In the genomic region with DNA sequence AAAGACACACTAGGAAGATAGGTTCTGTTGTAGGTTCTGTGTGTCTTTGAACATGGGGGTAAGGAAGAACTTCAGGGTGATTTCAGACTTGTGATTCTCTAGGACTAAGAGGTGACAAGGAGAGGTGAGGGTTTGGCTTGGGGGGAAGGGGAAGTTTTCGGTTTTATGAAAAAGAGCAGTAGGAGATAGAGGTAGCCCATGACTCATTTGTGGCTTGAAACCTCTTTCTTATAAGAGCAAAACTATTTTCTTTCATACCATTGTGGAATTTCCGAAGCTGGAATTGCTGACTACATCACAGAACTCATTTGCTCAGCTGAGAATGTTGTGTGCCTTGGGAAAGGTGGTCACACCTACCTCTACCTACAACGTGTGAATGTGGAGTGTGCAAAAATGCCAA, we compare ENCODE assay signal across 10 cellular contexts. TPM values are rescaled to one million over a fixed set of nuclear protein-coding genes. Genes with fewer than 3 reads are reported as not detected.
DNase-seq lines count a peak whose midpoint lies in the region; ATAC-seq, FAIRE-seq and TF ChIP-seq lines count a peak whose summit lies in the region.
"Had no signal": no experiment of that assay in that cellular context is flagged by ENCODE, and none has a peak within 500 bp of the region (broad histone marks: within the 10 kb centered on the region; RNA-seq: fewer than 3 reads in every experiment).

No MANE protein-coding gene starts in this region.

- no peak for FAIRE-seq in RCC 7860 (lab: Jason Lieb, UNC)

- CTCF ChIA-PET in OCI-LY7 (lab: Charles Lee; ENCODE audit: unreplicated experiment) (interaction anchor here (0.9 kb wide), 1 partner anchor 55 kb away, joined by 3 read pairs; no protein-coding TSS in a partner anchor), SK-N-SH (lab: Yijun Ruan, JAX) (no interaction called here)

- POLR2A ChIA-PET in OCI-LY7 (lab: Charles Lee), result interaction anchor here (0.7 to 6.8 kb wide), 9 partner anchors 9 to 121 kb away, joined by 3 to 57 read pairs (median 4); partner anchors contain the start of gene IKZF1
- POLR2A ChIA-PET in SK-N-SH (lab: Yijun Ruan, JAX), result no interaction called here

- DNase-seq in stimulated activated CD4-positive, alpha-beta T cell treated with anti-CD3 and anti-CD28 coated beads, Interleukin-1b, Interleukin-23, amount 100 ng/mL, for 48 hours, result peak; percentile 45
- DNase-seq in stimulated activated CD4-positive, alpha-beta T cell treated with anti-CD3 and anti-CD28 coated beads, Interleukin-12 subunit alpha, Interleukin-12 subunit beta, amount 100 ng/mL, for 4 hours, result no peak
- no peak for DNase-seq in OCI-LY7 (ENCODE audit: low spot score)
- peak; percentile 48 for DNase-seq in activated naive CD8-positive, alpha-beta T cell treated with anti-CD3 and anti-CD28 coated beads for 36 hours
- no peak for DNase-seq in SK-N-SH
- DNase-seq in lower lobe of right lung, result no peak
- DNase-seq in RCC 7860 (ENCODE audit: low spot score), result no peak
- no peak for DNase-seq in NCI-H69 (lab: John Stamatoyannopoulos, UW)
- DNase-seq: occipital lobe had no signal

- TF ChIP-seq CTCF in OCI-LY7 (conservative IDR thresholded peaks at IDR 0.05; ENCODE audit: low read length), result no peak
- TF ChIP-seq CTCF in SK-N-SH (IDR thresholded peaks at IDR 0.05), result no peak
- TF ChIP-seq CTCF in lower lobe of right lung (IDR thresholded peaks at IDR 0.05), result no peak

- no TSS peak for BruUV-seq in OCI-LY7 (replicated peaks; lab: Mats Ljungman, UMichigan)

- no peaks in the 10 kb centered on the region for H3K9me2 ChIP-seq in OCI-LY7 (ENCODE audit: insufficient read depth, low read length)
- no peaks in the 10 kb centered on the region for H3K9me2 ChIP-seq in SK-N-SH

- peaks cover 37% of the 10 kb centered on the region for H3K36me3 Mint-ChIP-seq in activated naive CD8-positive, alpha-beta T cell treated with anti-CD3 and anti-CD28 coated beads for 36 hours

- no peak for TF ChIP-seq RAD21 in SK-N-SH (IDR thresholded peaks at IDR 0.05; ENCODE audit: low read length)

- H4K20me1 ChIP-seq in OCI-LY7 (ENCODE audit: insufficient read depth, low read length) (no peaks in the 10 kb centered on the region), SK-N-SH (ENCODE audit: insufficient read depth) (no peaks in the 10 kb centered on the region)

- H3K4me2 ChIP-seq in OCI-LY7 (ENCODE audit: low read length) (peak overlapping the region; percentile 64; the same call in 1 of the 2 replicates), SK-N-SH (no peak overlapping the region)

- H3K36me3 ChIP-seq in OCI-LY7 (ENCODE audit: insufficient read depth, low read length) (no peaks in the 10 kb centered on the region; the same call in 1 of the 2 replicates), SK-N-SH (replicated peaks in 1 of 2; ENCODE audit: control insufficient read depth in 1 of 2, insufficient read depth in 2 of 2, low read length in 1 of 2) (no peaks in the 10 kb centered on the region), lower lobe of right lung (no peaks in the 10 kb centered on the region)

- peaks cover 82% of the 10 kb centered on the region for H3K4me1 ChIP-seq in OCI-LY7 (ENCODE audit: insufficient read depth, low read length, poor library complexity, severe bottlenecking)
- no peaks in the 10 kb centered on the region; a peak in 2 of 4 replicates for H3K4me1 ChIP-seq in SK-N-SH (ENCODE audit: control insufficient read depth in 1 of 2, insufficient read depth in 2 of 2, low read depth in 1 of 2, low read length in 1 of 2)
- H3K4me1 ChIP-seq in lower lobe of right lung, result peaks cover 26% of the 10 kb centered on the region

- no peak overlapping the region for H3K27ac ChIP-seq in OCI-LY7 (ENCODE audit: low read depth, low read length, poor library complexity, severe bottlenecking)
- H3K27ac ChIP-seq in SK-N-SH (ENCODE audit: low read depth in 2 of 2, low read length in 1 of 2), result no peak overlapping the region
- H3K27ac ChIP-seq in lower lobe of right lung, result no peak overlapping the region
- H3K27ac ChIP-seq: SK-N-MC had no signal

- no peaks in the 10 kb centered on the region for H3K79me2 ChIP-seq in OCI-LY7 (ENCODE audit: insufficient read depth, low read depth, low read length)
- no peaks in the 10 kb centered on the region for H3K79me2 ChIP-seq in SK-N-SH (ENCODE audit: insufficient read depth)

- 11% methylated on average over 3 of the region's 3 CpGs for WGBS in SK-N-SH (ENCODE audit: low lambda C conversion rate)

- intact Hi-C loops in OCI-LY7 (cut with micrococcal nuclease; ENCODE audit: unreplicated experiment) (no loop called here), lower lobe of right lung (cut with DNase I) (no loop called here)

- H3K4me3 ChIP-seq in OCI-LY7 (ENCODE audit: low read depth, low read length, poor library complexity, severe bottlenecking) (no peak overlapping the region), SK-N-SH (ENCODE audit: low read depth in 2 of 2, low read length in 1 of 2) (no peak overlapping the region), lower lobe of right lung (no peak overlapping the region)
- H3K4me3 ChIP-seq: SK-N-MC had no signal

- peaks cover 98% of the 10 kb centered on the region for H3K4me1 Mint-ChIP-seq in activated naive CD8-positive, alpha-beta T cell treated with anti-CD3 and anti-CD28 coated beads for 36 hours

- H3K9ac ChIP-seq in SK-N-SH, result no peak overlapping the region

- peak overlapping the region; percentile 82 for H3K4me3 Mint-ChIP-seq in activated naive CD8-positive, alpha-beta T cell treated with anti-CD3 and anti-CD28 coated beads for 36 hours

- peaks cover 6% of the 10 kb centered on the region for H3K9me3 Mint-ChIP-seq in activated naive CD8-positive, alpha-beta T cell treated with anti-CD3 and anti-CD28 coated beads for 36 hours

- H3K27me3 Mint-ChIP-seq in activated naive CD8-positive, alpha-beta T cell treated with anti-CD3 and anti-CD28 coated beads for 36 hours, result no peaks in the 10 kb centered on the region

- ATAC-seq in lower lobe of right lung, result no peak

- H3K9me3 ChIP-seq in OCI-LY7 (ENCODE audit: low read length) (no peaks in the 10 kb centered on the region; the same call in 1 of the 2 replicates), SK-N-SH (no peaks in the 10 kb centered on the region), lower lobe of right lung (no peaks in the 10 kb centered on the region)

- TF ChIP-seq EP300 in SK-N-SH (IDR thresholded peaks at IDR 0.05; ENCODE audit: borderline replicate concordance in 1 of 2, low read depth in 1 of 2, low read length in 1 of 2), result no peak

- H3K27me3 ChIP-seq in SK-N-SH (ENCODE audit: insufficient read depth) (no peaks in the 10 kb centered on the region), lower lobe of right lung (ENCODE audit: low read depth) (no peaks in the 10 kb centered on the region)

- peak overlapping the region; percentile 96 for H3K27ac Mint-ChIP-seq in activated naive CD8-positive, alpha-beta T cell treated with anti-CD3 and anti-CD28 coated beads for 36 hours

- no peaks in the 10 kb centered on the region for H3F3A ChIP-seq in SK-N-SH (replicated peaks; ENCODE audit: insufficient read depth)

- H2AFZ ChIP-seq in OCI-LY7 (ENCODE audit: low read length) (peak overlapping the region; percentile 85), SK-N-SH (ENCODE audit: low read depth) (no peak overlapping the region)

TF ChIP-seq in SK-N-SH, 30 proteins besides CTCF, POLR2A, EP300 and RAD21:
- TF ChIP-seq MAX (IDR thresholded peaks at IDR 0.05; ENCODE audit: low read depth) (no peak), EZH2phosphoT487 (IDR thresholded peaks at IDR 0.05; ENCODE audit: borderline replicate concordance, low read depth) (no peak), MXI1 (IDR thresholded peaks at IDR 0.05; ENCODE audit: low read depth, low read length) (no peak), SIN3A (IDR thresholded peaks at IDR 0.05; ENCODE audit: borderline replicate concordance, low read depth, low read length) (no peak), NRF1 (IDR thresholded peaks at IDR 0.05; ENCODE audit: low read depth, low read length) (no peak), FOXJ3 (CRISPR knock-in tag; IDR thresholded peaks at IDR 0.05) (no peak), ELF1 (IDR thresholded peaks at IDR 0.05) (no peak)
- TF ChIP-seq, protein P1, sequence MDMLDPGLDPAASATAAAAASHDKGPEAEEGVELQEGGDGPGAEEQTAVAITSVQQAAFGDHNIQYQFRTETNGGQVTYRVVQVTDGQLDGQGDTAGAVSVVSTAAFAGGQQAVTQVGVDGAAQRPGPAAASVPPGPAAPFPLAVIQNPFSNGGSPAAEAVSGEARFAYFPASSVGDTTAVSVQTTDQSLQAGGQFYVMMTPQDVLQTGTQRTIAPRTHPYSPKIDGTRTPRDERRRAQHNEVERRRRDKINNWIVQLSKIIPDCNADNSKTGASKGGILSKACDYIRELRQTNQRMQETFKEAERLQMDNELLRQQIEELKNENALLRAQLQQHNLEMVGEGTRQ (IDR thresholded peaks at IDR 0.05; ENCODE audit: borderline replicate concordance, low read depth, low read length), result no peak

RNA-seq across cellular contexts. Expression of gene IKZF1, which starts 39.6 kb away (rescaled TPM):
- total RNA-seq in OCI-LY7 (2014; rRNA removed; shearing (Covaris generic)), result 90.0 and 108 TPM in 2 replicates
- total RNA-seq in OCI-LY7 (2022), result 161 and 163 TPM in 2 replicates
- total RNA-seq in activated naive CD8-positive, alpha-beta T cell treated with anti-CD3 and anti-CD28 coated beads for 36 hours, result 100 to 1,000 TPM; 220 to 225 TPM
- not detected in 2 replicates for polyA plus RNA-seq in SK-N-SH (2012; rRNA removed)
- polyA plus RNA-seq in SK-N-SH (2012; cell fraction: cytosol; rRNA removed), result not detected in 2 replicates
- not detected in 2 replicates for polyA plus RNA-seq in SK-N-SH (2012; cell fraction: nucleus; rRNA removed)
- 61.9 TPM for total RNA-seq in lower lobe of right lung

Comparison
In these comparisons a context has a peak if more than half of its experiments do, and no peak if none do; other contexts are left out.
1. DNase-seq: peak in stimulated activated CD4-positive, alpha-beta T cell treated with anti-CD3 and anti-CD28 coated beads, Interleukin-1b, Interleukin-23, amount 100 ng/mL, for 48 hours (single experiment) and activated naive CD8-positive, alpha-beta T cell treated with anti-CD3 and anti-CD28 coated beads for 36 hours (single experiment); none in stimulated activated CD4-positive, alpha-beta T cell treated with anti-CD3 and anti-CD28 coated beads, Interleukin-12 subunit alpha, Interleukin-12 subunit beta, amount 100 ng/mL, for 4 hours (single experiment), OCI-LY7 (single experiment), SK-N-SH (single experiment), lower lobe of right lung (single experiment), RCC 7860 (single experiment) and NCI-H69 (single experiment).